11 cellular contexts compared by ENCODE assay signal in genomic region chr12:110564471-110564991, GRCh38. TPM values are rescaled to one million over a fixed set of nuclear protein-coding genes. Genes with fewer than 3 reads are reported as not detected.
A peak's percentile ranks its signal among the peaks of the same experiment; 100 is the strongest.
DNase-seq lines count a peak whose midpoint lies in the region; ATAC-seq and TF ChIP-seq lines count a peak whose summit lies in the region.
"Had no signal": no experiment of that assay in that cellular context is flagged by ENCODE, and none has a peak within 500 bp of the region (broad histone marks: within the 10 kb centered on the region; RNA-seq: fewer than 3 reads in every experiment).

No MANE protein-coding gene starts in this region.

- peak overlapping the region; percentile 90 for H3K27ac Mint-ChIP-seq in natural killer cell

- H3K79me2 ChIP-seq in ACC112 (ENCODE audit: control insufficient read depth, insufficient read depth, low read length, unreplicated experiment) = peaks cover 76% of the 10 kb centered on the region

- H3K36me3 ChIP-seq in ACC112 (ENCODE audit: insufficient read depth, low read length) (peaks cover 3% of the 10 kb centered on the region), esophagus squamous epithelium (peaks cover 0 to 7% (median 0%) of the 10 kb centered on the region in 3 donors)
- H3K36me3 ChIP-seq: right lobe of liver had no signal

- WGBS in esophagus squamous epithelium, 2 donors = 52 to 63% methylated on average over 8 of the region's 8 CpGs

- no peak overlapping the region for H3K4me3 ChIP-seq in ACC112 (ENCODE audit: low read depth, low read length)
- no peak overlapping the region for H3K4me3 ChIP-seq in esophagus squamous epithelium
- H3K4me3 ChIP-seq: right lobe of liver, SK-N-MC had no signal

- peaks cover 72 to 74% of the 10 kb centered on the region in 2 donors for H3K4me1 Mint-ChIP-seq in natural killer cell

- intact Hi-C loops in esophagus squamous epithelium (cut with DNase I) (no loop called here), natural killer cell (cut with micrococcal nuclease) (loop anchor here (1.0 kb wide), 1 partner anchor 11 kb away; no protein-coding TSS in a partner anchor)

- H3K36me3 Mint-ChIP-seq in natural killer cell = peaks cover 1% of the 10 kb centered on the region

- ATAC-seq in natural killer cell (no peak), GM21723 (IDR thresholded peaks at IDR 0.05; ENCODE audit: unreplicated experiment) (no peak)

- H2AFZ ChIP-seq in ACC112 (ENCODE audit: low read length, unreplicated experiment) = no peak overlapping the region

- H3K9me3 Mint-ChIP-seq in natural killer cell = no peaks in the 10 kb centered on the region

- no peak for TF ChIP-seq CTCF in esophagus squamous epithelium (IDR thresholded peaks at IDR 0.05)
- no peak for TF ChIP-seq CTCF in natural killer cell (IDR thresholded peaks at IDR 0.05)

- TF ChIP-seq POLR2A in esophagus squamous epithelium (IDR thresholded peaks at IDR 0.05) = no peak

- H3K4me1 ChIP-seq in ACC112 (ENCODE audit: control insufficient read depth, insufficient read depth, low read length, unreplicated experiment) (peaks cover 34% of the 10 kb centered on the region), esophagus squamous epithelium (peaks cover 11 to 77% (median 41%) of the 10 kb centered on the region in 3 donors)

- H3K27ac ChIP-seq in ACC112 (ENCODE audit: low read depth, low read length) = peak overlapping the region; percentile 67
- peak overlapping the region in 3 of 4 donors; percentile 36 to 57 (median 56) for H3K27ac ChIP-seq in esophagus squamous epithelium
- H3K27ac ChIP-seq: SK-N-MC had no signal

- no peak overlapping the region for H3K4me3 Mint-ChIP-seq in natural killer cell

- DNase-seq in M059J (ENCODE audit: low read depth) = peak; percentile 25
- no peak for DNase-seq in esophagus squamous epithelium (lab: John Stamatoyannopoulos, UW)
- no peak for DNase-seq in natural killer cell
- no peak for DNase-seq in putamen (ENCODE audit: low spot score)
- DNase-seq in NCI-H748 (lab: John Stamatoyannopoulos, UW; ENCODE audit: unreplicated experiment) = no peak
- no peak for DNase-seq in inferior parietal cortex (ENCODE audit: extremely low spot score)
- DNase-seq: NCI-H1436 treated with DMSO at 0.1 percent for 48 hours, right lobe of liver had no signal

- H3K27me3 Mint-ChIP-seq in natural killer cell (ENCODE audit: low read depth in 2 of 2) = no peaks in the 10 kb centered on the region

- H3K9me3 ChIP-seq in esophagus squamous epithelium = no peaks in the 10 kb centered on the region
- H3K9me3 ChIP-seq: right lobe of liver had no signal

- H3K27me3 ChIP-seq in ACC112 (ENCODE audit: insufficient read depth, low read length) = no peaks in the 10 kb centered on the region
- no peaks in the 10 kb centered on the region for H3K27me3 ChIP-seq in esophagus squamous epithelium
- H3K27me3 ChIP-seq: right lobe of liver had no signal

RNA-seq across cellular contexts. Expression of gene PPTC7, which starts 18.6 kb away (rescaled TPM):
- total RNA-seq in M059J (2014; rRNA removed; shearing (Covaris generic)) = 1.7 and 5.2 TPM in 2 replicates
- 10 to 100 TPM; 14.8 to 30.5 (median 19.2) TPM for total RNA-seq in esophagus squamous epithelium
- 10 to 100 TPM; 44.0 to 52.7 (median 48.0) TPM for total RNA-seq in natural killer cell

RNA-seq across cellular contexts. Expression of gene TCTN1, which starts 49.4 kb away (rescaled TPM):
- 40.4 and 42.8 TPM in 2 replicates for total RNA-seq in M059J (2014; rRNA removed; shearing (Covaris generic))
- total RNA-seq in esophagus squamous epithelium (10 to 100 TPM in 2 of 4 donors, 1 to 10 TPM in 2; 4.4 to 15.6 (median 8.8) TPM), natural killer cell (1 to 10 TPM; 4.3 to 6.6 (median 5.2) TPM)
